In genomic region chr11:128884703-128885338, GRCh38 we compare ENCODE assay signal across 1 cellular context.
TF ChIP-seq lines count a peak whose summit lies in the region.

No MANE protein-coding gene starts in this region.

TF ChIP-seq in H1, 55 proteins besides CTCF, POLR2A, EP300 and RAD21 (continued from another document):
- no peak for TF ChIP-seq GABPA (IDR thresholded peaks at IDR 0.05; ENCODE audit: borderline replicate concordance, insufficient read depth, low read length)
- TF ChIP-seq SIRT6 (IDR thresholded peaks at IDR 0.05; ENCODE audit: low read length), result no peak
- no peak for TF ChIP-seq FOSL1 (IDR thresholded peaks at IDR 0.05; ENCODE audit: insufficient read depth, low read depth, low read length)
- TF ChIP-seq BACH1 (IDR thresholded peaks at IDR 0.05; ENCODE audit: low read length), result no peak
- no peak for TF ChIP-seq KDM5A (IDR thresholded peaks at IDR 0.05; ENCODE audit: low read length)
- TF ChIP-seq HDAC6 (IDR thresholded peaks at IDR 0.05; ENCODE audit: low read depth, low read length), result no peak
- TF ChIP-seq ZNF274 (IDR thresholded peaks at IDR 0.05; ENCODE audit: borderline replicate concordance, extremely low read depth, low read length), result no peak
- TF ChIP-seq SUZ12 (IDR thresholded peaks at IDR 0.05; ENCODE audit: low read length), result no peak
- TF ChIP-seq RBBP5 (IDR thresholded peaks at IDR 0.05; ENCODE audit: borderline replicate concordance, low read depth, low read length), result no peak
- TF ChIP-seq EGR1 (IDR thresholded peaks at IDR 0.05; ENCODE audit: borderline replicate concordance, low read depth, low read length), result no peak
- TF ChIP-seq, protein P1, sequence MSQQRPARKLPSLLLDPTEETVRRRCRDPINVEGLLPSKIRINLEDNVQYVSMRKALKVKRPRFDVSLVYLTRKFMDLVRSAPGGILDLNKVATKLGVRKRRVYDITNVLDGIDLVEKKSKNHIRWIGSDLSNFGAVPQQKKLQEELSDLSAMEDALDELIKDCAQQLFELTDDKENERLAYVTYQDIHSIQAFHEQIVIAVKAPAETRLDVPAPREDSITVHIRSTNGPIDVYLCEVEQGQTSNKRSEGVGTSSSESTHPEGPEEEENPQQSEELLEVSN (IDR thresholded peaks at IDR 0.05), result no peak
- no peak for TF ChIP-seq CBX8 (IDR thresholded peaks at IDR 0.05; ENCODE audit: borderline replicate concordance, low read depth, low read length)
- no peak for TF ChIP-seq RFX5 (IDR thresholded peaks at IDR 0.05; ENCODE audit: borderline replicate concordance, low read depth, low read length)
- TF ChIP-seq CHD7 (IDR thresholded peaks at IDR 0.05; ENCODE audit: insufficient replicate concordance, low read length), result no peak
- no peak for TF ChIP-seq SAP30 (IDR thresholded peaks at IDR 0.05; ENCODE audit: insufficient read depth, insufficient replicate concordance, low read length)
- TF ChIP-seq EZH2 (IDR thresholded peaks at IDR 0.05; ENCODE audit: low read depth, low read length, severe bottlenecking), result no peak
- TF ChIP-seq CEBPB (IDR thresholded peaks at IDR 0.05; ENCODE audit: low read depth, low read length), result no peak
- TF ChIP-seq NRF1 (IDR thresholded peaks at IDR 0.05; ENCODE audit: low read depth, low read length), result no peak
- no peak for TF ChIP-seq PHF8 (conservative IDR thresholded peaks at IDR 0.05; ENCODE audit: low read depth, low read length)
